ENCODE assay signal across 17 cellular contexts in the genomic region with DNA sequence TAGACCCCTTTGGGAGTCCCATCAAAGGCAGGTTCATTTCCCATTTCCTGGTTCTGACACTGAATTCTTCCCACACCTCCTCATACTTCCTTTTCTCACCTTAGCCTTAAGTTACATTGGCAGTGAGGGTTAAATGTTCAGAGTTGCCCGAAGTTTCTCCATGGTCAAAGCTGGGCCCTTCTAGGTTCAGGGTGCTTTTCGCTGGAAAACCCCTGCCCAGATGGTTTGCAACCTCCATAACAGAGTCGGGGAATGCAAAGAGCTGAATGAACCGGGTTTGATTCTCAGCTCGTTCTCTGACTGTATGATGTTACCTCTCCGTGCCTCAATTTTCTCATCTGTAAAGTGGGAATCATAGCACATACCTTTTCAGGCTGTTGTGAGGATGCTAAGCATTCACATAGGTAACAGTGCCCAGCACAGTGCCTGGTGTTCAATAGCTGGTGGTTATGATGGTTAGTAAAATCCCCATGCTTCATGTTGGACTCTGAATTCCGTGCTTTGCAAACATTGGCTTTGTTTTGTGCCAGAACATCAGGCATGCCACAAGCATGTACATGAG.
"Had no signal": no experiment of that assay in that cellular context is flagged by ENCODE, and none has a peak within 500 bp of the region (broad histone marks: within the 10 kb centered on the region; RNA-seq: fewer than 3 reads in every experiment).

No MANE protein-coding gene starts in this region.

- H3K27ac ChIP-seq: left lung, prostate gland, VCaP had no signal

- H3K9me3 Mint-ChIP-seq: activated CD4-positive, alpha-beta memory T cell treated with anti-CD3 and anti-CD28 coated beads for 36 hours; activated naive CD4-positive, alpha-beta T cell treated with anti-CD3 and anti-CD28 coated beads for 36 hours had no signal

- DNase-seq: activated CD4-positive, alpha-beta memory T cell treated with anti-CD3 and anti-CD28 coated beads for 36 hours; activated naive CD4-positive, alpha-beta T cell treated with anti-CD3 and anti-CD28 coated beads for 36 hours; activated T-cell treated with anti-CD3 and anti-CD28 coated beads, Interleukin-2, amount 50 U/mL, for 1 hour; body of pancreas; caudate nucleus; kidney; mammary epithelial cell; midbrain; T-helper 2 cell; thyroid gland had no signal

- H3K27ac Mint-ChIP-seq: activated CD4-positive, alpha-beta memory T cell treated with anti-CD3 and anti-CD28 coated beads for 36 hours; activated naive CD4-positive, alpha-beta T cell treated with anti-CD3 and anti-CD28 coated beads for 36 hours had no signal

- FAIRE-seq: colon, endometrium, frontal cortex, kidney had no signal

- H3K4me1 ChIP-seq: prostate gland had no signal

- H3K9me3 ChIP-seq: body of pancreas, left lung, prostate gland, right atrium auricular region, thyroid gland had no signal

- H3K27me3 Mint-ChIP-seq: activated CD4-positive, alpha-beta memory T cell treated with anti-CD3 and anti-CD28 coated beads for 36 hours had no signal

- H3K4me3 Mint-ChIP-seq: activated CD4-positive, alpha-beta memory T cell treated with anti-CD3 and anti-CD28 coated beads for 36 hours; activated naive CD4-positive, alpha-beta T cell treated with anti-CD3 and anti-CD28 coated beads for 36 hours had no signal

- ATAC-seq: body of pancreas, left lung had no signal

- H3K27me3 ChIP-seq: body of pancreas, left lung, right atrium auricular region, thyroid gland had no signal

- H3K4me3 ChIP-seq: body of pancreas, left lung, prostate gland, right atrium auricular region, thyroid gland had no signal

- H3K36me3 ChIP-seq: left lung, prostate gland, thyroid gland had no signal
